ENCODE assay signal across 8 cellular contexts in genomic region chr1:18681423-18681835, GRCh38. TPM values are rescaled to one million over a fixed set of nuclear protein-coding genes. Genes with fewer than 3 reads are reported as not detected.
DNase-seq lines count a peak whose midpoint lies in the region; ATAC-seq and TF ChIP-seq lines count a peak whose summit lies in the region.

No MANE protein-coding gene starts in this region.

- no peak for ATAC-seq in HG02970 (IDR thresholded peaks at IDR 0.05; ENCODE audit: low FRiP score, unreplicated experiment)
- no peak for ATAC-seq in GM19397 (IDR thresholded peaks at IDR 0.05; ENCODE audit: unreplicated experiment)
- ATAC-seq in sciatic nerve, result no peak

- H3K4me3 ChIP-seq in LNCaP clone FGC (ENCODE audit: low read depth, low read length), result no peak overlapping the region
- no peak overlapping the region for H3K4me3 ChIP-seq in SU-DHL-6 (ENCODE audit: insufficient read depth, low read length, poor library complexity, severe bottlenecking)

- no peaks in the 10 kb centered on the region for H3K27me3 ChIP-seq in SU-DHL-6 (ENCODE audit: low read length)

- peaks cover 3% of the 10 kb centered on the region for H3K4me1 Mint-ChIP-seq in activated CD4-positive, alpha-beta T cell treated with anti-CD3 and anti-CD28 coated beads, Interleukin-2, amount 10 ng/mL, durations not matched to agents 24 days and 14 days

- H3K36me3 ChIP-seq in SU-DHL-6 (ENCODE audit: low read length), result no peaks in the 10 kb centered on the region

- H2AFZ ChIP-seq in SU-DHL-6 (ENCODE audit: low read depth, low read length, severe bottlenecking), result no peak overlapping the region

- peak; percentile 73 for TF ChIP-seq CTCF in LNCaP clone FGC (IDR thresholded peaks at IDR 0.05; ENCODE audit: control insufficient read depth, extremely low read depth, insufficient read depth)
- TF ChIP-seq CTCF in SU-DHL-6 (IDR thresholded peaks at IDR 0.05; ENCODE audit: insufficient read depth, low read length, poor library complexity, severe bottlenecking), result peak; percentile 33

- no peak overlapping the region for H3K9ac ChIP-seq in SU-DHL-6 (ENCODE audit: low read length)

- no peaks in the 10 kb centered on the region for H3K36me3 Mint-ChIP-seq in activated CD4-positive, alpha-beta T cell treated with anti-CD3 and anti-CD28 coated beads, Interleukin-2, amount 10 ng/mL, durations not matched to agents 24 days and 14 days (ENCODE audit: low read depth)

- no peak overlapping the region for H3K4me2 ChIP-seq in SU-DHL-6 (ENCODE audit: low read depth, low read length, poor library complexity, severe bottlenecking)

- no peak overlapping the region for H3K27ac Mint-ChIP-seq in activated CD4-positive, alpha-beta T cell treated with anti-CD3 and anti-CD28 coated beads, Interleukin-2, amount 10 ng/mL, durations not matched to agents 24 days and 14 days

- no peaks in the 10 kb centered on the region for H3F3A ChIP-seq in SU-DHL-6 (ENCODE audit: insufficient read depth)

- peak; percentile 74 for DNase-seq in activated CD4-positive, alpha-beta T cell treated with anti-CD3 and anti-CD28 coated beads, Interleukin-2, amount 10 ng/mL, durations not matched to agents 24 days and 14 days
- DNase-seq in activated CD4-positive, alpha-beta T cell treated with anti-CD3 and anti-CD28 coated beads for 48 hours, result no peak
- DNase-seq in LNCaP clone FGC (ENCODE audit: low read depth) (peak; percentile 41), hepatic stellate cell (ENCODE audit: low spot score) (peak; percentile 52), sciatic nerve (ENCODE audit: low spot score) (no peak)

- no peaks in the 10 kb centered on the region for H3K9me3 ChIP-seq in SU-DHL-6 (ENCODE audit: insufficient read depth, low read length)

- no peaks in the 10 kb centered on the region for H3K9me3 Mint-ChIP-seq in activated CD4-positive, alpha-beta T cell treated with anti-CD3 and anti-CD28 coated beads, Interleukin-2, amount 10 ng/mL, durations not matched to agents 24 days and 14 days

- peaks cover 1% of the 10 kb centered on the region for H3K27me3 Mint-ChIP-seq in activated CD4-positive, alpha-beta T cell treated with anti-CD3 and anti-CD28 coated beads, Interleukin-2, amount 10 ng/mL, durations not matched to agents 24 days and 14 days

- H3K9me2 ChIP-seq in SU-DHL-6 (replicated peaks; ENCODE audit: insufficient read depth, low read length), result no peaks in the 10 kb centered on the region

- no peaks in the 10 kb centered on the region for H3K79me2 ChIP-seq in SU-DHL-6 (ENCODE audit: insufficient read depth, low read length)

- H3K4me3 Mint-ChIP-seq in activated CD4-positive, alpha-beta T cell treated with anti-CD3 and anti-CD28 coated beads, Interleukin-2, amount 10 ng/mL, durations not matched to agents 24 days and 14 days, result no peak overlapping the region

- no peak overlapping the region for H3K27ac ChIP-seq in SU-DHL-6 (ENCODE audit: low read depth, low read length)

- intact Hi-C loops in activated CD4-positive, alpha-beta T cell treated with anti-CD3 and anti-CD28 coated beads, Interleukin-2, amount 10 ng/mL, durations not matched to agents 24 days and 14 days (cut with micrococcal nuclease), result loop anchor here (1.0 kb wide), 1 partner anchor 84 kb away; no protein-coding TSS in a partner anchor
- intact Hi-C loops in sciatic nerve (cut with DNase I), result no loop called here

- H4K20me1 ChIP-seq in SU-DHL-6 (ENCODE audit: low read depth, low read length), result no peaks in the 10 kb centered on the region

RNA-seq across cellular contexts. Expression of gene PAX7, which starts 50.8 kb away (rescaled TPM):
- total RNA-seq in activated CD4-positive, alpha-beta T cell treated with anti-CD3 and anti-CD28 coated beads, Interleukin-2, amount 10 ng/mL, durations not matched to agents 24 days and 14 days, result not detected in 2 replicates
- not detected for total RNA-seq in sciatic nerve

Comparison
In these comparisons a context has a peak if more than half of its experiments do, and no peak if none do; other contexts are left out.
1. DNase-seq: peak in activated CD4-positive, alpha-beta T cell treated with anti-CD3 and anti-CD28 coated beads, Interleukin-2, amount 10 ng/mL, durations not matched to agents 24 days and 14 days (single experiment), LNCaP clone FGC (single experiment) and hepatic stellate cell (single experiment); none in activated CD4-positive, alpha-beta T cell treated with anti-CD3 and anti-CD28 coated beads for 48 hours (single experiment) and sciatic nerve (single experiment).